ENCODE assay signal across 18 cellular contexts in the genomic region with DNA sequence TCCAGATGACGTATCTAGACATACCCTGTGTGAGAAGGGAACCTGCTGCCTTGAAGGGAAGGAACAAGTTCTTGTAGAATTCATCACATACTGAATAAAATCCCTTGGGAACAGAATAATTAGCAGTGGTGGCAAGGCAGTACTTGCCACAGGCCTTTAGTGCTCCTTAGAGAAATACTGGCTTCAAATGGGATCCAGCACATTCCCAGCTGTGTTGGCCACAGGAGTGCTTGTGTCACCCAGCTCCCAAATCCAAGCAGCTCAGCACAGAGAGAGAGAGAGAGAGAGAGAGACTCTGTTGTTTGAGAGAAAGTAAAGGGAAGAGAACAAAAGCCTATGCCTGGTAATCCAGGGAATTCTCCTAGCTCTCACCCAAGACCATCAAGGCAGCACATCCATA.
"Had no signal": no experiment of that assay in that cellular context is flagged by ENCODE, and none has a peak within 500 bp of the region (broad histone marks: within the 10 kb centered on the region; RNA-seq: fewer than 3 reads in every experiment).

No MANE protein-coding gene starts in this region.

- H3K4me1 ChIP-seq: colonic mucosa, esophagus muscularis mucosa, heart left ventricle, parathyroid adenoma, right lobe of liver had no signal

- H3K27ac ChIP-seq: colonic mucosa, esophagus muscularis mucosa, heart left ventricle, neutrophil, parathyroid adenoma, right lobe of liver, VCaP had no signal

- H3K36me3 ChIP-seq: colonic mucosa, esophagus muscularis mucosa, heart left ventricle, neutrophil, right lobe of liver had no signal

- ATAC-seq: activated CD4-positive, CD25-positive, alpha-beta regulatory T cell treated with anti-CD3 and anti-CD28 coated beads, Interleukin-2, amount 50 U/mL, for 24 hours; effector memory CD8-positive, alpha-beta T cell; right lobe of liver; stimulated activated memory B cell treated with anti-CD40 and anti-IgM and Interleukin-4, amounts not matched to agents 10 μg/mL and 1 μg/mL and 100 μg/mL, for 72 hours had no signal

- H3K27me3 ChIP-seq: colonic mucosa, dorsolateral prefrontal cortex, esophagus muscularis mucosa, heart left ventricle, neutrophil, right lobe of liver had no signal

- H3K9me3 ChIP-seq: colonic mucosa, neutrophil, right lobe of liver had no signal

- H3K4me3 ChIP-seq: colonic mucosa, dorsolateral prefrontal cortex, esophagus muscularis mucosa, heart left ventricle, right lobe of liver, smooth muscle cell had no signal

- DNase-seq: activated CD4-positive, alpha-beta memory T cell treated with anti-CD3 and anti-CD28 coated beads, Interleukin-2, amount 10 ng/mL, durations not matched to agents 7 days and 5 days; activated CD4-positive, alpha-beta T cell treated with anti-CD3 and anti-CD28 coated beads, Interleukin-2, amount 10 ng/mL, durations not matched to agents 24 days and 14 days; activated gamma-delta T cell treated with Interleukin-2 at 50 U/mL for 16 hours; colonic mucosa; dorsolateral prefrontal cortex; effector memory CD8-positive, alpha-beta T cell; heart left ventricle; islet precursor cell; left cardiac atrium; right lobe of liver; stimulated activated CD4-positive, alpha-beta T cell treated with anti-CD3 and anti-CD28 coated beads, Interleukin-15, amount 100 ng/mL, for 24 hours had no signal
